ENCODE assay signal across 1 cellular context in the genomic region with DNA sequence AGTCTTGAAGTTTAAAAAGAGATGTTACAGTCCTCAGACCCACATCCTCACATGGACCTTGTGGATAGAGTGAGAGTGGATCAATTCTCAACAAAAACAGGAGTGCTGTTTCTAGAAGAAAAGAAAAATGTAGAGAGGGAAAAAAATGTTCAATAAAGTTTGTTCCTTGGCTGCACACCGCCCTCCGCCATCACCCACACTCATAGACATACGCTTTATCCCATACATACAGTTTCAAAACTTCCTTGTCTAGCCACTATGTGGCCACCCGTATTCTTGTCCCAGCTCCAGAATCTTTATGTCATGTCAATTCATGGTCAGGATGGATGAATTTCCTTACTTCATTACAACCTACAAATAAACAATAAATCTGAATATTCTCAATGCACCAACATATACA.
TF ChIP-seq lines count a peak whose summit lies in the region.

No MANE protein-coding gene starts in this region.

TF ChIP-seq in K562, 482 proteins besides CTCF, POLR2A, EP300 and RAD21:
- TF ChIP-seq, protein P1, sequence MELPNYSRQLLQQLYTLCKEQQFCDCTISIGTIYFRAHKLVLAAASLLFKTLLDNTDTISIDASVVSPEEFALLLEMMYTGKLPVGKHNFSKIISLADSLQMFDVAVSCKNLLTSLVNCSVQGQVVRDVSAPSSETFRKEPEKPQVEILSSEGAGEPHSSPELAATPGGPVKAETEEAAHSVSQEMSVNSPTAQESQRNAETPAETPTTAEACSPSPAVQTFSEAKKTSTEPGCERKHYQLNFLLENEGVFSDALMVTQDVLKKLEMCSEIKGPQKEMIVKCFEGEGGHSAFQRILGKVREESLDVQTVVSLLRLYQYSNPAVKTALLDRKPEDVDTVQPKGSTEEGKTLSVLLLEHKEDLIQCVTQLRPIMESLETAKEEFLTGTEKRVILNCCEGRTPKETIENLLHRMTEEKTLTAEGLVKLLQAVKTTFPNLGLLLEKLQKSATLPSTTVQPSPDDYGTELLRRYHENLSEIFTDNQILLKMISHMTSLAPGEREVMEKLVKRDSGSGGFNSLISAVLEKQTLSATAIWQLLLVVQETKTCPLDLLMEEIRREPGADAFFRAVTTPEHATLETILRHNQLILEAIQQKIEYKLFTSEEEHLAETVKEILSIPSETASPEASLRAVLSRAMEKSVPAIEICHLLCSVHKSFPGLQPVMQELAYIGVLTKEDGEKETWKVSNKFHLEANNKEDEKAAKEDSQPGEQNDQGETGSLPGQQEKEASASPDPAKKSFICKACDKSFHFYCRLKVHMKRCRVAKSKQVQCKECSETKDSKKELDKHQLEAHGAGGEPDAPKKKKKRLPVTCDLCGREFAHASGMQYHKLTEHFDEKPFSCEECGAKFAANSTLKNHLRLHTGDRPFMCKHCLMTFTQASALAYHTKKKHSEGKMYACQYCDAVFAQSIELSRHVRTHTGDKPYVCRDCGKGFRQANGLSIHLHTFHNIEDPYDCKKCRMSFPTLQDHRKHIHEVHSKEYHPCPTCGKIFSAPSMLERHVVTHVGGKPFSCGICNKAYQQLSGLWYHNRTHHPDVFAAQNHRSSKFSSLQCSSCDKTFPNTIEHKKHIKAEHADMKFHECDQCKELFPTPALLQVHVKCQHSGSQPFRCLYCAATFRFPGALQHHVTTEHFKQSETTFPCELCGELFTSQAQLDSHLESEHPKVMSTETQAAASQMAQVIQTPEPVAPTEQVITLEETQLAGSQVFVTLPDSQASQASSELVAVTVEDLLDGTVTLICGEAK (IDR thresholded peaks at IDR 0.05), result peak; percentile 50; the same call in 1 of the 2 replicates
- TF ChIP-seq, protein P1 (CRISPR knock-in tag; IDR thresholded peaks at IDR 0.05), result no peak
- TF ChIP-seq, protein P2, sequence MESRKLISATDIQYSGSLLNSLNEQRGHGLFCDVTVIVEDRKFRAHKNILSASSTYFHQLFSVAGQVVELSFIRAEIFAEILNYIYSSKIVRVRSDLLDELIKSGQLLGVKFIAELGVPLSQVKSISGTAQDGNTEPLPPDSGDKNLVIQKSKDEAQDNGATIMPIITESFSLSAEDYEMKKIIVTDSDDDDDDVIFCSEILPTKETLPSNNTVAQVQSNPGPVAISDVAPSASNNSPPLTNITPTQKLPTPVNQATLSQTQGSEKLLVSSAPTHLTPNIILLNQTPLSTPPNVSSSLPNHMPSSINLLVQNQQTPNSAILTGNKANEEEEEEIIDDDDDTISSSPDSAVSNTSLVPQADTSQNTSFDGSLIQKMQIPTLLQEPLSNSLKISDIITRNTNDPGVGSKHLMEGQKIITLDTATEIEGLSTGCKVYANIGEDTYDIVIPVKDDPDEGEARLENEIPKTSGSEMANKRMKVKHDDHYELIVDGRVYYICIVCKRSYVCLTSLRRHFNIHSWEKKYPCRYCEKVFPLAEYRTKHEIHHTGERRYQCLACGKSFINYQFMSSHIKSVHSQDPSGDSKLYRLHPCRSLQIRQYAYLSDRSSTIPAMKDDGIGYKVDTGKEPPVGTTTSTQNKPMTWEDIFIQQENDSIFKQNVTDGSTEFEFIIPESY (CRISPR knock-in tag; IDR thresholded peaks at IDR 0.05), result peak; percentile 71
- no peak for TF ChIP-seq ZBTB8A (IDR thresholded peaks at IDR 0.05; ENCODE audit: partially characterized antibody)
